Comparison of ENCODE assay signal across 10 cellular contexts in the genomic region with DNA sequence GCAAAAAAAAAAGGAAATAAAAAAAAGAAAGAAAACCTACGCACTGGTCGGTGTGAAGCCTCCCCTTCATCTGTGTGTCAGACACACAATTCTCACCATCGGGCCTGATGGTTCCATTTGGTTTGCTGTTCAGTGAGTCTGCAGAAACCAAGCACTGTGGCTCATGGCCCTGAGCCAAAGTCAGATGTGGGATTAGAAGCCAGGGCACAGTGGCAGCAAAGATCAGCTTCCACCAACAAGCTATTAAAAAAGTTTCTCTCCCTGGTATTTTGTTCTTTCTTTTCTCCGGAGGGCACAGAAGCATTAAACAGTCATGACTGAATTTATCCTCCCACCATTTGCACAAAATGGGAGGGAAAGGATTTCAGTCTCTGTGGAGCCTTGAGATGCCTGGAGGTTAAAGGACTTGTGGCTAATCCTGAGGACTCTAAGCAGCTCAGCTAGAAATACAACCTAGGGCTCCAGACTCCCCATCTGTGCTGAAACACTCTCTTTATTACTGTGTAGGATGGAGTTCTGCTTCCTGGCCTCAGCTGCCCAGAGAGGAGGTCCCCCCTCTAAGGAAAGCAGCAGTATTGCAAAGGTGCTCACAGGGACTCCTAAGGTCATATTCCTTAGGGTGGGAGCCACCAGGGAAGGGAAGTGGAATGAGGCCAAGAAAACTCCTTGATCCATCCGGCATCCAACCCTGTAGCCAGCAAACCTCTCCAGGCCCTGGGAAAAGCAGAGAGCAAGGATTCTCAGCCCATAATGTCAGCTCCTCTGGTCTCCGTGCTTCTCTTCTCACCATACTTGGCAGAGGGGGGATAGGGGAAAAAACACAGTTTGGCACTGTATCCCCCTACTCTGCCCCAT. TPM values are rescaled to one million over a fixed set of nuclear protein-coding genes. Genes with fewer than 3 reads are reported as not detected.
A peak's percentile ranks its signal among the peaks of the same experiment; 100 is the strongest.
DNase-seq lines count a peak whose midpoint lies in the region; ATAC-seq and TF ChIP-seq lines count a peak whose summit lies in the region.
"Had no signal": no experiment of that assay in that cellular context is flagged by ENCODE, and none has a peak within 500 bp of the region (broad histone marks: within the 10 kb centered on the region; RNA-seq: fewer than 3 reads in every experiment).

No MANE protein-coding gene starts in this region.

- H3K36me3 Mint-ChIP-seq in osteocyte (ENCODE audit: unreplicated experiment), result peaks cover 10% of the 10 kb centered on the region
- peaks cover 18% of the 10 kb centered on the region for H3K36me3 Mint-ChIP-seq in CD4-positive, alpha-beta T cell (ENCODE audit: low read depth)

- peaks cover 65% of the 10 kb centered on the region for H3K4me1 Mint-ChIP-seq in osteocyte (ENCODE audit: unreplicated experiment)
- peaks cover 15% of the 10 kb centered on the region for H3K4me1 Mint-ChIP-seq in CD4-positive, alpha-beta T cell (ENCODE audit: low read depth)

- CTCF ChIA-PET in CD4-positive, alpha-beta T cell (lab: Charles Lee), result no interaction called here

- no peaks in the 10 kb centered on the region for H3K9me3 Mint-ChIP-seq in osteocyte (ENCODE audit: unreplicated experiment)
- no peaks in the 10 kb centered on the region for H3K9me3 Mint-ChIP-seq in CD4-positive, alpha-beta T cell

- no peaks in the 10 kb centered on the region for H3K27me3 ChIP-seq in CD4-positive, alpha-beta T cell (ENCODE audit: control insufficient read depth, insufficient read depth, low read length)

- H3K4me3 Mint-ChIP-seq in osteocyte (ENCODE audit: unreplicated experiment), result peak overlapping the region; percentile 8
- H3K4me3 Mint-ChIP-seq in CD4-positive, alpha-beta T cell, result no peak overlapping the region

- H3K9me3 ChIP-seq in CD4-positive, alpha-beta T cell (ENCODE audit: control insufficient read depth, low read length), result no peaks in the 10 kb centered on the region

- TF ChIP-seq CTCF in osteocyte (IDR thresholded peaks at IDR 0.05), result no peak
- no peak for TF ChIP-seq CTCF in CD4-positive, alpha-beta T cell (IDR thresholded peaks at IDR 0.05)

- DNase-seq in DMS 273 (lab: John Stamatoyannopoulos, UW; ENCODE audit: unreplicated experiment), result peak; percentile 88
- DNase-seq in NCI-H2171 (lab: John Stamatoyannopoulos, UW), result peak; percentile 29
- peak; percentile 36 for DNase-seq in cerebellum (ENCODE audit: low spot score)
- DNase-seq in osteocyte (ENCODE audit: extremely low spot score, unreplicated experiment), result no peak
- DNase-seq in 8988T, result no peak
- no peak for DNase-seq in HuH-7 (ENCODE audit: low spot score)
- no peak for DNase-seq in stimulated activated CD4-positive, alpha-beta T cell treated with anti-CD3 and anti-CD28 coated beads, Interleukin-12 subunit alpha, Interleukin-12 subunit beta, amount 100 ng/mL, for 4 hours
- DNase-seq in CD4-positive, alpha-beta T cell, result no peak
- DNase-seq: activated naive CD4-positive, alpha-beta T cell; Calu3 had no signal

- no peaks in the 10 kb centered on the region for H3K27me3 Mint-ChIP-seq in osteocyte (ENCODE audit: unreplicated experiment)
- H3K27me3 Mint-ChIP-seq in CD4-positive, alpha-beta T cell, result no peaks in the 10 kb centered on the region

- peak overlapping the region; percentile 86 for H3K27ac Mint-ChIP-seq in osteocyte (ENCODE audit: unreplicated experiment)
- no peak overlapping the region for H3K27ac Mint-ChIP-seq in CD4-positive, alpha-beta T cell

- POLR2A ChIA-PET in CD4-positive, alpha-beta T cell (lab: Charles Lee), result no interaction called here

- no peak for ATAC-seq in CD4-positive, alpha-beta T cell (ENCODE audit: poor library complexity)

- H3K27ac ChIP-seq in CD4-positive, alpha-beta T cell (ENCODE audit: low read depth, low read length), result no peak overlapping the region

- intact Hi-C loops in CD4-positive, alpha-beta T cell (cut with DNase I, micrococcal nuclease), result no loop called here

RNA-seq across cellular contexts. Expression of gene SLC39A11, which starts 28.2 kb away (rescaled TPM):
- total RNA-seq in cerebellum, result 8.0 TPM
- 48.2 and 50.2 TPM in 2 replicates for total RNA-seq in osteocyte
- 10 to 100 TPM in 1 of 2 experiments, 1 to 10 TPM in 1; 9.7 to 12.2 TPM for total RNA-seq in CD4-positive, alpha-beta T cell

Comparison
In these comparisons a context has a peak if more than half of its experiments do, and no peak if none do; other contexts are left out.
1. DNase-seq: peak in DMS 273 (single experiment), NCI-H2171 (single experiment) and cerebellum (single experiment); none in osteocyte (single experiment), 8988T (single experiment), HuH-7 (single experiment), stimulated activated CD4-positive, alpha-beta T cell treated with anti-CD3 and anti-CD28 coated beads, Interleukin-12 subunit alpha, Interleukin-12 subunit beta, amount 100 ng/mL, for 4 hours (single experiment) and CD4-positive, alpha-beta T cell (0 of 10).